Comparison of ENCODE assay signal across 21 cellular contexts in genomic region chr5:58069016-58069705, GRCh38.
DNase-seq lines count a peak whose midpoint lies in the region; ATAC-seq and TF ChIP-seq lines count a peak whose summit lies in the region.
"Had no signal": no experiment of that assay in that cellular context is flagged by ENCODE, and none has a peak within 500 bp of the region (broad histone marks: within the 10 kb centered on the region; RNA-seq: fewer than 3 reads in every experiment).

No MANE protein-coding gene starts in this region.

- H3K4me1 ChIP-seq in PC-9 (replicated peaks; ENCODE audit: insufficient read depth) (peaks cover 17% of the 10 kb centered on the region), hepatocyte (ENCODE audit: insufficient read depth) (peaks cover 18% of the 10 kb centered on the region), transverse colon (peaks cover 0 to 36% (median 0%) of the 10 kb centered on the region in 4 donors)

- H3K9me3 Mint-ChIP-seq in stimulated activated naive CD8-positive, alpha-beta T cell treated with anti-CD3 and anti-CD28 coated beads, Interleukin-15, amount 100 ng/mL, for 72 hours = no peaks in the 10 kb centered on the region
- H3K9me3 Mint-ChIP-seq: H9 had no signal

- H3F3A ChIP-seq in PC-9 (ENCODE audit: insufficient read depth, low read depth) = 0 out of 2 replicates have a peak, but pooled peaks cover 5% of the 10 kb centered on the region

- no peak overlapping the region for H3K4me3 Mint-ChIP-seq in stimulated activated naive CD8-positive, alpha-beta T cell treated with anti-CD3 and anti-CD28 coated beads, Interleukin-15, amount 100 ng/mL, for 72 hours
- H3K4me3 Mint-ChIP-seq: H9, HFFc6 had no signal

- H3K4me2 ChIP-seq in PC-9 (no peak overlapping the region), hepatocyte (no peak overlapping the region)
- H3K4me2 ChIP-seq: SK-N-SH had no signal

- CTCF ChIA-PET in PC-9 (lab: Charles Lee) = no interaction called here

- no peak overlapping the region for H3K27ac Mint-ChIP-seq in stimulated activated naive CD8-positive, alpha-beta T cell treated with anti-CD3 and anti-CD28 coated beads, Interleukin-15, amount 100 ng/mL, for 72 hours
- H3K27ac Mint-ChIP-seq: H9, HFFc6 had no signal

- H3K9me3 ChIP-seq in PC-9 (ENCODE audit: insufficient read depth, low read depth) (peaks cover 10% of the 10 kb centered on the region; the same call in 1 of the 2 replicates), hepatocyte (ENCODE audit: low read depth) (no peaks in the 10 kb centered on the region), transverse colon (no peaks in the 10 kb centered on the region)
- H3K9me3 ChIP-seq: BE2C, MG63, SK-N-SH had no signal

- no peaks in the 10 kb centered on the region for H3K27me3 Mint-ChIP-seq in stimulated activated naive CD8-positive, alpha-beta T cell treated with anti-CD3 and anti-CD28 coated beads, Interleukin-15, amount 100 ng/mL, for 72 hours

- intact Hi-C loops in PC-9 (cut with micrococcal nuclease; ENCODE audit: unreplicated experiment) (no loop called here), transverse colon (cut with DNase I; ENCODE audit: low total_unique reads) (no loop called here)

- in situ Hi-C loops in transverse colon (cut with MboI; ENCODE audit: low pct_ligation_motif_present in 1 of 4, low pct_unique_long_range_greater_than_20kb in 1 of 4, low sequenced_read_pairs in 3 of 4) = no loop called here

- H3K4me3 ChIP-seq in PC-9 (no peak overlapping the region), hepatocyte (no peak overlapping the region), transverse colon (no peak overlapping the region)
- H3K4me3 ChIP-seq: GM23248, MG63 had no signal

- no peak for DNase-seq in stimulated activated naive CD8-positive, alpha-beta T cell treated with anti-CD3 and anti-CD28 coated beads, Interleukin-15, amount 100 ng/mL, for 72 hours
- DNase-seq in stimulated activated naive CD8-positive, alpha-beta T cell treated with anti-CD3 and anti-CD28 coated beads, Interleukin-15, Interleukin-2, amounts not matched to agents 100 U/mL and 50 U/mL, for 24 hours = no peak
- DNase-seq in PC-9 = no peak
- no peak for DNase-seq in hepatocyte (ENCODE audit: low spot score)
- no peak for DNase-seq in transverse colon
- no peak for DNase-seq in stimulated activated naive CD4-positive, alpha-beta T cell treated with Interleukin-2 at 50 U/mL for 16 hours (lab: John Stamatoyannopoulos, UW)
- DNase-seq: BE2C; GM23248; H9; HFFc6; IMR-90; KG1; MG63; NCI-H1694; NCI-H2029 treated with DMSO at 0.1 percent for 48 hours; NCI-H446 treated with DMSO at 0.1 percent for 48 hours; NCI-H526; NK-92 treated with Interleukin-12 subunit alpha and Interleukin-12 subunit beta, amount 100 ng/mL, for 24 hours; SK-N-SH; SW 1271 had no signal

- peak overlapping the region; percentile 65 for H3K27ac ChIP-seq in PC-9
- H3K27ac ChIP-seq in hepatocyte = peak overlapping the region; percentile 66
- H3K27ac ChIP-seq in transverse colon = peak overlapping the region in 2 of 4 donors; percentile 17 to 36
- H3K27ac ChIP-seq: GM23248 had no signal

- no peak for TF ChIP-seq EP300 in transverse colon (IDR thresholded peaks at IDR 0.05; ENCODE audit: low read depth)

- no peak for TF ChIP-seq POLR2A in transverse colon (IDR thresholded peaks at IDR 0.05)

- no peaks in the 10 kb centered on the region for H3K4me1 Mint-ChIP-seq in stimulated activated naive CD8-positive, alpha-beta T cell treated with anti-CD3 and anti-CD28 coated beads, Interleukin-15, amount 100 ng/mL, for 72 hours

- H4K20me1 ChIP-seq in PC-9 (ENCODE audit: insufficient read depth) (no peaks in the 10 kb centered on the region), hepatocyte (ENCODE audit: insufficient read depth, poor library complexity, severe bottlenecking) (no peaks in the 10 kb centered on the region)

- TF ChIP-seq CTCF in PC-9 (conservative IDR thresholded peaks at IDR 0.05) (no peak), hepatocyte (IDR thresholded peaks at IDR 0.05; ENCODE audit: poor library complexity) (no peak), transverse colon (IDR thresholded peaks at IDR 0.05) (no peak)

- H3K79me2 ChIP-seq in PC-9 (ENCODE audit: low read depth) (no peaks in the 10 kb centered on the region), hepatocyte (no peaks in the 10 kb centered on the region)

- no peak overlapping the region for H2AFZ ChIP-seq in PC-9
- H2AFZ ChIP-seq in hepatocyte = no peak overlapping the region
- H2AFZ ChIP-seq: GM23248 had no signal

- H3K9me2 ChIP-seq in PC-9 (ENCODE audit: insufficient read depth) (no peaks in the 10 kb centered on the region), hepatocyte (replicated peaks; ENCODE audit: insufficient read depth) (no peaks in the 10 kb centered on the region)
- H3K9me2 ChIP-seq: SK-N-SH had no signal

- BruUV-seq in PC-9 (replicated peaks; lab: Mats Ljungman, UMichigan) = no TSS peak

- H3K36me3 ChIP-seq in PC-9 (ENCODE audit: low read depth) (no peaks in the 10 kb centered on the region), hepatocyte (replicated peaks; ENCODE audit: insufficient read depth, low read depth) (no peaks in the 10 kb centered on the region), transverse colon (no peaks in the 10 kb centered on the region)
- H3K36me3 ChIP-seq: BE2C, MG63 had no signal

- 94% methylated on average over 31 of the region's 31 CpGs for WGBS in hepatocyte (ENCODE audit: low lambda C conversion rate, missing lambda C conversion rate)
- WGBS in transverse colon (ENCODE audit: low coverage in 1 of 2), 2 donors = 89% methylated on average over 27 of the region's 31 CpGs; no CpG with 5 or more reads in 1 of the 2 donors

- POLR2A ChIA-PET in PC-9 (lab: Charles Lee; ENCODE audit: unreplicated experiment) = no interaction called here

- H3K27me3 ChIP-seq in PC-9 (ENCODE audit: insufficient read depth, low read depth) (no peaks in the 10 kb centered on the region), hepatocyte (no peaks in the 10 kb centered on the region), transverse colon (no peaks in the 10 kb centered on the region)
- H3K27me3 ChIP-seq: BE2C, MG63 had no signal

- peak; percentile 28 for ATAC-seq in stimulated activated naive CD8-positive, alpha-beta T cell treated with anti-CD3 and anti-CD28 coated beads, Interleukin-15, amount 100 ng/mL, for 72 hours
- no peak for ATAC-seq in stimulated activated naive CD8-positive, alpha-beta T cell treated with anti-CD3 and anti-CD28 coated beads, Interleukin-15, Interleukin-2, amounts not matched to agents 100 U/mL and 50 U/mL, for 24 hours
- ATAC-seq in GM18519 (IDR thresholded peaks at IDR 0.05; ENCODE audit: low FRiP score, unreplicated experiment) = no peak
